Comparison of ENCODE assay signal across 9 cellular contexts in the genomic region with DNA sequence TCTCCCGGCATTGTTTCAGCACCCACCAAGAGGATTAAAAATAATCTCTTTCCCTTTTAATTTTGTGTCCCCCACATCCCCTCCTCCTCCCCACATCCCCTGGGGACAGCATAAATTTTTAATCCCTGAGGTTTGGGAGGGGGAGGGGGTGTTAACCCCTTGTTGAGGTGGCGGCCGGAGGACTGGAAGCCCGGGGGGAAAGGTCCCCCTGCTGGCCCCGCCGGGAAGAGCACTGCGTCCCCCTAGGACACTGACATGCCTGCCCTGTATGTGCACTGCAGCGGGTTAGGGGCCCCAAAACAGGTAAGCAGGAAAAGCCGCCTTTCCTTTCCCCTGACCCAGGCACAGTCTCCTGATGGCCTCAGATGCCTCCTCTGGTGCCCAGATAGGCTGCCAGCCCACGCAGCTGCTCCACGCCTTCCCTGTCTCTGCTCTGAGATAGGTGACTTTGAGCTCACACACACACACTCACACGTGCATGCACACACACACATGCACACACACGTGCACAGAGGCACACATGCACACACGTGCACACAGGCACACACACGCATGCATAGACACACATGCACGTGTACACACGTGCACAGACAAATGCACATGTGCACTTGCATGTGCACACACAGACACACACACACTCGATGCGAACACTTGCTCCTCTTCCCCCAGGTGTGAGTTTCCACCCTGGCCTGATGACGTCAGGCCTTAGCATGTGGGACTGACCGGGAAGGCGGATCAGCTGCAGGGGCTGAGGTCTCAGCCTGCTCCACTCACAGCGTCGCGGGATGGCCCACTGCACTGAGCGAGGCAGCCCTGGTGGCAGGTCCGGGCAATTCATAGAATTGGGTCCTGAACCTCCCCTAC. TPM values are rescaled to one million over a fixed set of nuclear protein-coding genes. Genes with fewer than 3 reads are reported as not detected.
DNase-seq lines count a peak whose midpoint lies in the region; ATAC-seq, FAIRE-seq and TF ChIP-seq lines count a peak whose summit lies in the region.
"Had no signal": no experiment of that assay in that cellular context is flagged by ENCODE, and none has a peak within 500 bp of the region (broad histone marks: within the 10 kb centered on the region; RNA-seq: fewer than 3 reads in every experiment).

No MANE protein-coding gene starts in this region.

- H3K4me1 Mint-ChIP-seq in activated T-helper 1 cell treated with anti-CD3 and anti-CD28 coated beads, Interleukin-12 subunit alpha, Interleukin-12 subunit beta, Interleukin-2, Interleukin-4 antibody, amounts not matched to agents 30 ng/mL and 10 ng/mL and 1 ng/mL, durations not matched to agents 14 hours and 24 hours and 36 hours (ENCODE audit: low read depth), result peaks cover 11% of the 10 kb centered on the region

- no peaks in the 10 kb centered on the region for H3K9me3 Mint-ChIP-seq in activated T-helper 1 cell treated with anti-CD3 and anti-CD28 coated beads, Interleukin-12 subunit alpha, Interleukin-12 subunit beta, Interleukin-2, Interleukin-4 antibody, amounts not matched to agents 30 ng/mL and 10 ng/mL and 1 ng/mL, durations not matched to agents 14 hours and 24 hours and 36 hours

- TF ChIP-seq CTCF in GM12875 (IDR thresholded peaks at IDR 0.05; ENCODE audit: borderline replicate concordance, insufficient read depth, low read depth, low read length) (peak; percentile 80), VCaP (conservative IDR thresholded peaks at IDR 0.05) (peak; percentile 69), fibroblast of the aortic adventitia (IDR thresholded peaks at IDR 0.05; ENCODE audit: insufficient read depth, low read length) (peak; percentile 54)

- peaks cover 61% of the 10 kb centered on the region for H3K27me3 Mint-ChIP-seq in activated T-helper 1 cell treated with anti-CD3 and anti-CD28 coated beads, Interleukin-12 subunit alpha, Interleukin-12 subunit beta, Interleukin-2, Interleukin-4 antibody, amounts not matched to agents 30 ng/mL and 10 ng/mL and 1 ng/mL, durations not matched to agents 14 hours and 24 hours and 36 hours (ENCODE audit: insufficient read depth)

- no peaks in the 10 kb centered on the region for H3K36me3 ChIP-seq in rectal smooth muscle tissue (ENCODE audit: control insufficient read depth, insufficient read depth, low read length)

- H3K4me3 ChIP-seq in GM12875 (ENCODE audit: low read depth, low read length), result no peak overlapping the region
- H3K4me3 ChIP-seq in fibroblast of the aortic adventitia (ENCODE audit: low read depth, low read length), result no peak overlapping the region
- peak overlapping the region; percentile 32 for H3K4me3 ChIP-seq in rectal smooth muscle tissue (ENCODE audit: low read length)

- intact Hi-C loops in activated T-helper 1 cell treated with anti-CD3 and anti-CD28 coated beads, Interleukin-12 subunit alpha, Interleukin-12 subunit beta, Interleukin-2, Interleukin-4 antibody, amounts not matched to agents 30 ng/mL and 10 ng/mL and 1 ng/mL, durations not matched to agents 14 hours and 24 hours and 36 hours (cut with micrococcal nuclease), result loop anchor here (2.0 to 10.0 kb wide), 5 partner anchors 21 to 1468 kb away; no protein-coding TSS in a partner anchor

- peaks cover 2% of the 10 kb centered on the region for H3K4me1 ChIP-seq in rectal smooth muscle tissue (ENCODE audit: control insufficient read depth, insufficient read depth, low read length)

- no peaks in the 10 kb centered on the region for H3K36me3 Mint-ChIP-seq in activated T-helper 1 cell treated with anti-CD3 and anti-CD28 coated beads, Interleukin-12 subunit alpha, Interleukin-12 subunit beta, Interleukin-2, Interleukin-4 antibody, amounts not matched to agents 30 ng/mL and 10 ng/mL and 1 ng/mL, durations not matched to agents 14 hours and 24 hours and 36 hours (ENCODE audit: low read depth)

- DNase-seq in HTR-8/SVneo (ENCODE audit: insufficient read length, low spot score), result peak; percentile 27
- DNase-seq in fibroblast of the aortic adventitia (ENCODE audit: low read depth), result no peak
- no peak for DNase-seq in NOMO-1 (lab: John Stamatoyannopoulos, UW; ENCODE audit: unreplicated experiment in 2 of 2)
- no peak for DNase-seq in activated T-helper 1 cell treated with anti-CD3 and anti-CD28 coated beads, Interleukin-12 subunit alpha, Interleukin-12 subunit beta, Interleukin-2, Interleukin-4 antibody, amounts not matched to agents 30 ng/mL and 10 ng/mL and 1 ng/mL, durations not matched to agents 14 hours and 24 hours and 36 hours (ENCODE audit: low spot score)

- no peak for ATAC-seq in HG02610 (IDR thresholded peaks at IDR 0.05; ENCODE audit: unreplicated experiment)

- no peak overlapping the region for H3K27ac Mint-ChIP-seq in activated T-helper 1 cell treated with anti-CD3 and anti-CD28 coated beads, Interleukin-12 subunit alpha, Interleukin-12 subunit beta, Interleukin-2, Interleukin-4 antibody, amounts not matched to agents 30 ng/mL and 10 ng/mL and 1 ng/mL, durations not matched to agents 14 hours and 24 hours and 36 hours

- H3K4me3 Mint-ChIP-seq in activated T-helper 1 cell treated with anti-CD3 and anti-CD28 coated beads, Interleukin-12 subunit alpha, Interleukin-12 subunit beta, Interleukin-2, Interleukin-4 antibody, amounts not matched to agents 30 ng/mL and 10 ng/mL and 1 ng/mL, durations not matched to agents 14 hours and 24 hours and 36 hours, result no peak overlapping the region

- peaks cover 42% of the 10 kb centered on the region for H3K27me3 ChIP-seq in rectal smooth muscle tissue (ENCODE audit: control insufficient read depth, insufficient read depth, low read length)

- peak; percentile 4 for FAIRE-seq in HTR-8/SVneo (lab: Jason Lieb, UNC)

- H3K27ac ChIP-seq in VCaP (no peak overlapping the region; the same call in 1 of the 2 replicates), rectal smooth muscle tissue (ENCODE audit: low read depth, low read length) (no peak overlapping the region)

- H3K9ac ChIP-seq in rectal smooth muscle tissue (ENCODE audit: low read length), result no peak overlapping the region

RNA-seq across cellular contexts. Expression of a gene that starts 12.3 kb away (rescaled TPM):
- not detected in 2 replicates for total RNA-seq in fibroblast of the aortic adventitia (ENCODE audit: low replicate concordance)
- not detected in 2 replicates for total RNA-seq in activated T-helper 1 cell treated with anti-CD3 and anti-CD28 coated beads, Interleukin-12 subunit alpha, Interleukin-12 subunit beta, Interleukin-2, Interleukin-4 antibody, amounts not matched to agents 30 ng/mL and 10 ng/mL and 1 ng/mL, durations not matched to agents 14 hours and 24 hours and 36 hours
- total RNA-seq: subcutaneous adipose tissue had no signal
